22 cellular contexts compared by ENCODE assay signal in genomic region chr15:77865701-77866100, GRCh38.
DNase-seq lines count a peak whose midpoint lies in the region; ATAC-seq and TF ChIP-seq lines count a peak whose summit lies in the region.
"Had no signal": no experiment of that assay in that cellular context is flagged by ENCODE, and none has a peak within 500 bp of the region (broad histone marks: within the 10 kb centered on the region; RNA-seq: fewer than 3 reads in every experiment).

No MANE protein-coding gene starts in this region.

- peaks cover 3% of the 10 kb centered on the region for H3K27me3 Mint-ChIP-seq in endodermal cell (ENCODE audit: insufficient read depth)

- no peak for ATAC-seq in upper lobe of right lung
- no peak for ATAC-seq in HG03108 (IDR thresholded peaks at IDR 0.05; ENCODE audit: unreplicated experiment)
- ATAC-seq: CD8-positive, alpha-beta T cell had no signal

- peaks cover 4% of the 10 kb centered on the region for H3K4me1 Mint-ChIP-seq in endodermal cell

- WGBS in endodermal cell (ENCODE audit: insufficient coverage in 1 of 2, insufficient read length in 1 of 2), 2 experiments: 90 to 100% methylated on average over 2 to 7 of the region's 7 CpGs

- no peak overlapping the region for H3K9ac ChIP-seq in endodermal cell (ENCODE audit: extremely low read depth, low read length, poor library complexity, severe bottlenecking)

- no peaks in the 10 kb centered on the region for H3K27me3 ChIP-seq in endodermal cell (ENCODE audit: control insufficient read depth, insufficient read depth, low read length, poor library complexity, severe bottlenecking)
- H3K27me3 ChIP-seq in upper lobe of right lung: no peaks in the 10 kb centered on the region

- peak; percentile 44 for DNase-seq in activated effector memory CD4-positive, alpha-beta T cell treated with anti-CD3 and anti-CD28 coated beads, Interleukin-2, amount 50 U/mL, for 16 hours
- no peak for DNase-seq in activated effector memory CD4-positive, alpha-beta T cell treated with Interleukin-2 at 50 U/mL for 16 hours
- DNase-seq in endodermal cell: peak; percentile 27
- peak; percentile 42 for DNase-seq in posterior vena cava (ENCODE audit: low spot score)
- DNase-seq in upper lobe of right lung: peak; percentile 40
- DNase-seq in HT-29 (ENCODE audit: low spot score): no peak
- DNase-seq: Caco-2; CD8-positive, alpha-beta T cell; HCEC 1CT; NCI-H1048; NCI-H1417; NCI-H1694; NCI-H2081; NCI-H2227 treated with DMSO at 0.1 percent for 48 hours; NCI-H526 treated with DMSO at 0.1 percent for 48 hours; RPMI8226; SHP77 treated with DMSO at 0.1 percent for 48 hours had no signal

- H3K9me3 Mint-ChIP-seq in endodermal cell: no peaks in the 10 kb centered on the region
- H3K9me3 Mint-ChIP-seq: CD8-positive, alpha-beta T cell had no signal

- H3K4me1 ChIP-seq in endodermal cell (ENCODE audit: control insufficient read depth, insufficient read depth, low read length) (no peaks in the 10 kb centered on the region), upper lobe of right lung (peaks cover 2% of the 10 kb centered on the region)
- H3K4me1 ChIP-seq: Caco-2 had no signal

- H3K4me3 Mint-ChIP-seq in endodermal cell: no peak overlapping the region
- H3K4me3 Mint-ChIP-seq: B cell; CD8-positive, alpha-beta T cell had no signal

- no peaks in the 10 kb centered on the region for H3K36me3 ChIP-seq in endodermal cell (ENCODE audit: control insufficient read depth, insufficient read depth, low read length)
- no peaks in the 10 kb centered on the region for H3K36me3 ChIP-seq in upper lobe of right lung

- intact Hi-C loops in posterior vena cava (cut with DNase I) (no loop called here), upper lobe of right lung (cut with DNase I) (no loop called here)

- H3K27ac ChIP-seq in endodermal cell (ENCODE audit: low read depth, low read length): no peak overlapping the region
- H3K27ac ChIP-seq in upper lobe of right lung: no peak overlapping the region
- H3K27ac ChIP-seq: 22Rv1, C4-2B, HL-60 had no signal

- no peak overlapping the region for H3K27ac Mint-ChIP-seq in endodermal cell
- H3K27ac Mint-ChIP-seq: B cell; CD8-positive, alpha-beta T cell had no signal

- H3K9me3 ChIP-seq in endodermal cell (ENCODE audit: control insufficient read depth, low read length) (no peaks in the 10 kb centered on the region), upper lobe of right lung (no peaks in the 10 kb centered on the region)
- H3K9me3 ChIP-seq: Caco-2 had no signal

- no peaks in the 10 kb centered on the region for H3K36me3 Mint-ChIP-seq in endodermal cell (ENCODE audit: low read depth)
- H3K36me3 Mint-ChIP-seq: CD8-positive, alpha-beta T cell had no signal

- TF ChIP-seq CTCF in endodermal cell (conservative IDR thresholded peaks at IDR 0.05): no peak
- TF ChIP-seq CTCF in upper lobe of right lung (IDR thresholded peaks at IDR 0.05): no peak

- no peak overlapping the region for H3K4me3 ChIP-seq in endodermal cell (ENCODE audit: low read length)
- no peak overlapping the region for H3K4me3 ChIP-seq in upper lobe of right lung

Comparison
In these comparisons a context has a peak if more than half of its experiments do, and no peak if none do; other contexts are left out.
1. DNase-seq: peak in activated effector memory CD4-positive, alpha-beta T cell treated with anti-CD3 and anti-CD28 coated beads, Interleukin-2, amount 50 U/mL, for 16 hours (single experiment), endodermal cell (single experiment), posterior vena cava (single experiment) and upper lobe of right lung (single experiment); none in activated effector memory CD4-positive, alpha-beta T cell treated with Interleukin-2 at 50 U/mL for 16 hours (single experiment) and HT-29 (single experiment).